Comparison of ENCODE assay signal across 8 cellular contexts in the genomic region with DNA sequence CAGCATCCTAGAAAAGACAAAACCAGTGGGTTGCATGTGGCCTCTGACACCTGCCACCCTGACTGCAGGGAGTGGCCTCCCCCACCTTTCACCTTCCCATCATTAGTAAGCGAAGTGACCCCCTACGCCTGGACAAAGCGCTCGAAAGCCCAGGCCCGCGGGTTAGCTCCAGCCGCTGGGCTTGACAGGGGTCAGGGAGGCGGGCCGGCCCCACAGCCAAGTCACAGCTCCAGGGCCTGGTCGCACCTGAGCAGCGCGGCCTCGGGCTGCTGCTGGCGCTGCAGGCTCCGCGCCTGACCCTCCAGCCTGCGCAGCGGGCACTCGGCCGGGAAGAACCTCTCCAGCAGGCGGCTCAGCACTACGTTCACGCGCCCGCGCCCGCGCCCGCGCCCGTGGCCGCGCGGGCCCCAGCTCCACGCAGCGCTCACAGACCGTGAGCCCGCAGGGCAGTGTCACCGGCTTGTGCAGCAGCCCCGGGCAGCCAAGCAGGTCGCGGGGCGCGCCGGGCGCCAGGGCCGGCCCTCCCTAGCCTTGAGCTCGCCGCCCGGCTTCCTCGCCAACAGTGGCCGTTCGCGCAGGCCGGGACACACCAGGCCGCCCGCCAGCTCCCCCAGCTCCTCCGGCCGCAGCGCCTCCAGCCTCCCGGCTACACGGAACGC.
DNase-seq lines count a peak whose midpoint lies in the region; ATAC-seq and TF ChIP-seq lines count a peak whose summit lies in the region.
"Not testable (repeated sequence)": the region's sequence is repeated elsewhere in the genome, so short reads cannot be mapped to it uniquely, and the experiment has no call there.

No MANE protein-coding gene starts in this region.

- not testable (repeated sequence) for H3K4me1 ChIP-seq in RWPE2 (ENCODE audit: insufficient read depth, poor library complexity, severe bottlenecking); ascending aorta; lower lobe of right lung; skeletal muscle satellite cell (ENCODE audit: control insufficient read depth, insufficient read depth, low read length); thoracic aorta (ENCODE audit: control insufficient read depth in 1 of 2, low read depth in 2 of 2)

- H3K4me3 ChIP-seq in RWPE2 (ENCODE audit: severe bottlenecking) = not testable (repeated sequence)
- peak overlapping the region; percentile 39 to 77 for H3K4me3 ChIP-seq in ascending aorta
- H3K4me3 ChIP-seq in lower lobe of right lung = peak overlapping the region; percentile 45
- peak overlapping the region; percentile 62 for H3K4me3 ChIP-seq in skeletal muscle satellite cell (ENCODE audit: low read length)
- H3K4me3 ChIP-seq in thoracic aorta = peak overlapping the region; percentile 67

- not testable (repeated sequence) for H3K27ac ChIP-seq in RWPE2 (ENCODE audit: poor library complexity, severe bottlenecking); thoracic aorta
- H3K27ac ChIP-seq in ascending aorta = peak overlapping the region in 1 of 2 donors; percentile 57
- H3K27ac ChIP-seq in lower lobe of right lung = peak overlapping the region; percentile 53

- H3K4me2 ChIP-seq in skeletal muscle satellite cell (ENCODE audit: low read length) = peak overlapping the region; percentile 67

- H3K27me3 ChIP-seq in RWPE2 (ENCODE audit: insufficient read depth, poor library complexity, severe bottlenecking); ascending aorta; lower lobe of right lung (ENCODE audit: low read depth); skeletal muscle satellite cell (ENCODE audit: control insufficient read depth, insufficient read depth, low read length); thoracic aorta (replicated peaks; ENCODE audit: insufficient read depth): not testable (repeated sequence)

- intact Hi-C loops in ascending aorta (cut with DNase I); lower lobe of right lung (cut with DNase I): not testable (repeated sequence)

- not testable (repeated sequence) for H3K9me3 ChIP-seq in RWPE2 (ENCODE audit: severe bottlenecking); ascending aorta; lower lobe of right lung; skeletal muscle satellite cell (replicated peaks; ENCODE audit: low read length); thoracic aorta

- peak; percentile 29 for DNase-seq in DMS 273 (lab: John Stamatoyannopoulos, UW; ENCODE audit: unreplicated experiment)
- not testable (repeated sequence) for DNase-seq in RWPE2 (ENCODE audit: low spot score); ascending aorta (ENCODE audit: low spot score in 2 of 2); lower lobe of right lung; thoracic aorta (ENCODE audit: low spot score)
- DNase-seq in activated CD8-positive, alpha-beta memory T cell treated with anti-CD3 and anti-CD28 coated beads, Interleukin-2, amount 50 U/mL, for 4 hours = peak; percentile 24
- peak; percentile 3 for DNase-seq in fibroblast of peridontal ligament (ENCODE audit: extremely low read depth)

- not testable (repeated sequence) for TF ChIP-seq CTCF in RWPE2 (IDR thresholded peaks at IDR 0.05; ENCODE audit: poor library complexity, severe bottlenecking); ascending aorta (IDR thresholded peaks at IDR 0.05); lower lobe of right lung (IDR thresholded peaks at IDR 0.05)
- TF ChIP-seq CTCF in thoracic aorta (IDR thresholded peaks at IDR 0.05) = peak; percentile 31

- H3K9ac ChIP-seq in skeletal muscle satellite cell (ENCODE audit: low read depth, low read length) = peak overlapping the region; percentile 30

- ATAC-seq in RWPE2 (ENCODE audit: low read depth) (peak; percentile 45; the same call in 2 of the 3 replicates), lower lobe of right lung (peak in 1 of 2 donors; percentile 89)
- not testable (repeated sequence) for ATAC-seq in thoracic aorta (ENCODE audit: insufficient number of reproducible peaks, low FRiP score, low read depth)

- H3K36me3 ChIP-seq in RWPE2 (ENCODE audit: low read depth); ascending aorta; lower lobe of right lung; skeletal muscle satellite cell (ENCODE audit: insufficient read depth, low read length); thoracic aorta: not testable (repeated sequence)
